ENCODE assay signal across 14 cellular contexts in genomic region chr13:113856716-113857065, GRCh38. TPM values are rescaled to one million over a fixed set of nuclear protein-coding genes. Genes with fewer than 3 reads are reported as not detected.
DNase-seq lines count a peak whose midpoint lies in the region; ATAC-seq and TF ChIP-seq lines count a peak whose summit lies in the region.
"Had no signal": no experiment of that assay in that cellular context is flagged by ENCODE, and none has a peak within 500 bp of the region (broad histone marks: within the 10 kb centered on the region; RNA-seq: fewer than 3 reads in every experiment).

No MANE protein-coding gene starts in this region.

- H3K9me3 ChIP-seq in liver (ENCODE audit: control insufficient read depth in 4 of 4, low read length in 3 of 4) (no peaks in the 10 kb centered on the region), uterus (no peaks in the 10 kb centered on the region)

- no peak for TF ChIP-seq CTCF in liver (IDR thresholded peaks at IDR 0.05; ENCODE audit: low read depth, low read length, missing input control)
- TF ChIP-seq CTCF in uterus (IDR thresholded peaks at IDR 0.05), result no peak

- 29% methylated on average over 9 of the region's 9 CpGs for WGBS in liver

- H3K9ac ChIP-seq in liver (ENCODE audit: low read depth in 1 of 2, low read length in 2 of 2), result no peak overlapping the region

- no peak overlapping the region for H3K27ac ChIP-seq in liver (ENCODE audit: low read depth in 1 of 2, low read length in 2 of 2)
- H3K27ac ChIP-seq in uterus, result peak overlapping the region; percentile 40 to 62
- H3K27ac ChIP-seq: 22Rv1, SK-N-MC had no signal

- DNase-seq in NCI-H2196 (lab: John Stamatoyannopoulos, UW; ENCODE audit: unreplicated experiment) (peak; percentile 10), NCI-H2196 treated with DMSO at 0.1 percent for 48 hours (lab: John Stamatoyannopoulos, UW; ENCODE audit: unreplicated experiment) (no peak), dermis blood vessel endothelial cell (peak; percentile 56), uterus (peak in 1 of 2 donors; percentile 30), foreskin melanocyte (no peak)
- DNase-seq: activated CD8-positive, alpha-beta memory T cell treated with anti-CD3 and anti-CD28 coated beads for 24 hours; glutamatergic neuron; nephron progenitor cell; stimulated activated CD4-positive, alpha-beta T cell treated with anti-CD3 and anti-CD28 coated beads, Interleukin-2, amount 100 ng/mL, for 24 hours had no signal

- TF ChIP-seq POLR2A in uterus (IDR thresholded peaks at IDR 0.05), result no peak

- no peak for TF ChIP-seq RAD21 in liver (IDR thresholded peaks at IDR 0.05)

- ATAC-seq in HG03442 (IDR thresholded peaks at IDR 0.05; ENCODE audit: unreplicated experiment), result no peak
- no peak for ATAC-seq in HG03045 (IDR thresholded peaks at IDR 0.05; ENCODE audit: unreplicated experiment)

- H3K36me3 ChIP-seq in liver (ENCODE audit: control insufficient read depth in 4 of 4, insufficient read depth in 3 of 4, low read depth in 1 of 4, low read length in 3 of 4), result no peaks in the 10 kb centered on the region
- H3K36me3 ChIP-seq in uterus, result no peaks in the 10 kb centered on the region

- peaks cover 13 to 42% (median 32%) of the 10 kb centered on the region in 4 donors for H3K4me1 ChIP-seq in liver (ENCODE audit: control insufficient read depth in 4 of 4, insufficient read depth in 4 of 4, low read length in 3 of 4)
- peaks cover 21 to 66% of the 10 kb centered on the region in 2 donors for H3K4me1 ChIP-seq in uterus

- H3K27me3 ChIP-seq in liver (ENCODE audit: control insufficient read depth in 4 of 4, insufficient read depth in 4 of 4, low read length in 3 of 4) (no peaks in the 10 kb centered on the region), uterus (no peaks in the 10 kb centered on the region)

- intact Hi-C loops in uterus (cut with DNase I; ENCODE audit: low total_unique reads), result no loop called here

- H3K4me3 ChIP-seq in liver (ENCODE audit: low read depth in 1 of 3, low read length in 3 of 3), result no peak overlapping the region
- no peak overlapping the region for H3K4me3 ChIP-seq in uterus
- H3K4me3 ChIP-seq: SK-N-MC had no signal

TF ChIP-seq in liver, 16 proteins besides CTCF, POLR2A, EP300 and RAD21:
- TF ChIP-seq FOXA2 (IDR thresholded peaks at IDR 0.05) (peak; percentile 52), YY1 (IDR thresholded peaks at IDR 0.05) (peak; percentile 37), RXRA (IDR thresholded peaks at IDR 0.05) (peak in 1 of 2 donors; percentile 47), HNF4A (conservative IDR thresholded peaks at IDR 0.05) (peak in 1 of 2 donors; percentile 56), SP1 (IDR thresholded peaks at IDR 0.05) (no peak)

RNA-seq across cellular contexts. Expression of gene GAS6, which starts 7.2 kb away (rescaled TPM):
- total RNA-seq in dermis blood vessel endothelial cell (147 and 174 TPM in 2 replicates), liver (10 to 100 TPM in 1 of 2 donors, 1 to 10 TPM in 1; 3.2 to 15.1 TPM), uterus (100 to 1,000 TPM; 128 to 287 (median 199) TPM)
- 10 to 100 TPM in 1 of 2 donors, 1 to 10 TPM in 1; 2.5 to 30.2 TPM for polyA plus RNA-seq in liver

Comparison
In these comparisons a context has a peak if more than half of its experiments do, and no peak if none do; other contexts are left out.
1. DNase-seq: peak in NCI-H2196 (single experiment) and dermis blood vessel endothelial cell (single experiment); none in NCI-H2196 treated with DMSO at 0.1 percent for 48 hours (single experiment) and foreskin melanocyte (single experiment).
2. H3K27ac ChIP-seq: peak in uterus (2 of 2); none in liver (0 of 2).